In genomic region chr3:186239321-186239720, GRCh38 we compare ENCODE assay signal across 10 cellular contexts.
A peak's percentile ranks its signal among the peaks of the same experiment; 100 is the strongest.
DNase-seq lines count a peak whose midpoint lies in the region; TF ChIP-seq lines count a peak whose summit lies in the region.
"Had no signal": no experiment of that assay in that cellular context is flagged by ENCODE, and none has a peak within 500 bp of the region (broad histone marks: within the 10 kb centered on the region; RNA-seq: fewer than 3 reads in every experiment).

No MANE protein-coding gene starts in this region.

- H3K4me2 ChIP-seq in smooth muscle cell: no peak overlapping the region

- intact Hi-C loops in colonic mucosa (cut with DNase I): no loop called here
- intact Hi-C loops in sigmoid colon (cut with DNase I): no loop called here

- H3K79me2 ChIP-seq in smooth muscle cell (ENCODE audit: low read depth): no peaks in the 10 kb centered on the region

- no peak for TF ChIP-seq CTCF in smooth muscle cell (IDR thresholded peaks at IDR 0.05; ENCODE audit: borderline replicate concordance, insufficient read depth, poor library complexity, severe bottlenecking)
- no peak for TF ChIP-seq CTCF in colonic mucosa (IDR thresholded peaks at IDR 0.05)
- no peak for TF ChIP-seq CTCF in sigmoid colon (IDR thresholded peaks at IDR 0.05)

- H3K9me3 ChIP-seq in smooth muscle cell (replicated peaks; ENCODE audit: low read depth): no peaks in the 10 kb centered on the region
- H3K9me3 ChIP-seq in colonic mucosa: no peaks in the 10 kb centered on the region
- no peaks in the 10 kb centered on the region for H3K9me3 ChIP-seq in sigmoid colon

- no peaks in the 10 kb centered on the region for H3K36me3 ChIP-seq in smooth muscle cell (ENCODE audit: low read depth)
- H3K36me3 ChIP-seq in colonic mucosa: no peaks in the 10 kb centered on the region
- H3K36me3 ChIP-seq in sigmoid colon: peaks cover 0 to 6% (median 0%) of the 10 kb centered on the region in 4 donors

- no peak for TF ChIP-seq POLR2A in sigmoid colon (IDR thresholded peaks at IDR 0.05)

- H3K4me3 ChIP-seq in smooth muscle cell: no peak overlapping the region
- no peak overlapping the region for H3K4me3 ChIP-seq in colonic mucosa
- no peak overlapping the region for H3K4me3 ChIP-seq in sigmoid colon

- H2AFZ ChIP-seq in smooth muscle cell (ENCODE audit: low read depth): no peak overlapping the region

- peak; percentile 34 for DNase-seq in DMS53 (lab: John Stamatoyannopoulos, UW)
- no peak for DNase-seq in DMS53 treated with DMSO at 0.1 percent for 48 hours (lab: John Stamatoyannopoulos, UW; ENCODE audit: unreplicated experiment)
- peak; percentile 45 for DNase-seq in NCI-H2227 (lab: John Stamatoyannopoulos, UW; ENCODE audit: unreplicated experiment)
- peak; percentile 87 for DNase-seq in cerebellar cortex (ENCODE audit: low spot score)
- peak; percentile 76 for DNase-seq in middle frontal gyrus (ENCODE audit: extremely low spot score, low spot score)
- no peak for DNase-seq in smooth muscle cell (lab: John Stamatoyannopoulos, UW; ENCODE audit: unreplicated experiment)
- no peak for DNase-seq in colonic mucosa
- DNase-seq in sigmoid colon: no peak
- DNase-seq: 8988T, T-helper 1 cell had no signal

- no peaks in the 10 kb centered on the region for H4K20me1 ChIP-seq in smooth muscle cell (ENCODE audit: low read depth)

- H3K27me3 ChIP-seq in smooth muscle cell (ENCODE audit: low read depth) (no peaks in the 10 kb centered on the region), colonic mucosa (no peaks in the 10 kb centered on the region), sigmoid colon (no peaks in the 10 kb centered on the region)

- H3K4me1 ChIP-seq in smooth muscle cell (ENCODE audit: low read depth) (no peaks in the 10 kb centered on the region), colonic mucosa (no peaks in the 10 kb centered on the region), sigmoid colon (peaks cover 0 to 10% (median 4%) of the 10 kb centered on the region in 4 donors)

- H3K27ac ChIP-seq in smooth muscle cell (ENCODE audit: low read depth): no peak overlapping the region
- no peak overlapping the region for H3K27ac ChIP-seq in colonic mucosa
- H3K27ac ChIP-seq in sigmoid colon: peak overlapping the region in 1 of 4 donors; percentile 61

- no peaks in the 10 kb centered on the region for H3F3A ChIP-seq in smooth muscle cell (ENCODE audit: low read depth)

- H3K9ac ChIP-seq in smooth muscle cell (ENCODE audit: low read depth): no peak overlapping the region
- H3K9ac ChIP-seq in colonic mucosa (ENCODE audit: low read depth in 2 of 2, low read length in 2 of 2): no peak overlapping the region

- TF ChIP-seq EP300 in sigmoid colon (IDR thresholded peaks at IDR 0.05): no peak

- WGBS in smooth muscle cell (ENCODE audit: low lambda C conversion rate): 89% methylated on average over 10 of the region's 10 CpGs
- 84 to 85% methylated on average over 10 of the region's 10 CpGs for WGBS in sigmoid colon, 2 donors

Comparison
In these comparisons a context has a peak if more than half of its experiments do, and no peak if none do; other contexts are left out.
1. DNase-seq: peak in DMS53 (single experiment), NCI-H2227 (single experiment), cerebellar cortex (single experiment) and middle frontal gyrus (single experiment); none in DMS53 treated with DMSO at 0.1 percent for 48 hours (single experiment), smooth muscle cell (single experiment), colonic mucosa (single experiment) and sigmoid colon (single experiment).